ENCODE assay signal across 9 cellular contexts in genomic region chr5:243648-244367, GRCh38. TPM values are rescaled to one million over a fixed set of nuclear protein-coding genes. Genes with fewer than 3 reads are reported as not detected.
A peak's percentile ranks its signal among the peaks of the same experiment; 100 is the strongest.
DNase-seq lines count a peak whose midpoint lies in the region; ATAC-seq and TF ChIP-seq lines count a peak whose summit lies in the region.
"Not testable (repeated sequence)": the region's sequence is repeated elsewhere in the genome, so short reads cannot be mapped to it uniquely, and the experiment has no call there.
"Had no signal": no experiment of that assay in that cellular context is flagged by ENCODE, and none has a peak within 500 bp of the region (broad histone marks: within the 10 kb centered on the region; RNA-seq: fewer than 3 reads in every experiment).

No MANE protein-coding gene starts in this region.

- not testable (repeated sequence) for H3K27ac ChIP-seq in CD8-positive, alpha-beta T cell (ENCODE audit: low read depth, low read length)

- TF ChIP-seq CTCF in CD8-positive, alpha-beta T cell (IDR thresholded peaks at IDR 0.05), result not testable (repeated sequence)

- DNase-seq in CD8-positive, alpha-beta T cell, result peak in 3 of 7 experiments; percentile 3 to 38 (median 25)
- peak; percentile 53 for DNase-seq in activated CD4-positive, alpha-beta T cell treated with anti-CD3 and anti-CD28 coated beads for 48 hours
- DNase-seq in activated T-cell treated with anti-CD3 and anti-CD28 coated beads for 1 hour (ENCODE audit: low read depth) (peak; percentile 5), dermis blood vessel endothelial cell (peak; percentile 57)
- peak; percentile 51 for DNase-seq in activated naive CD4-positive, alpha-beta T cell treated with anti-CD3 and anti-CD28 coated beads for 36 hours
- not testable (repeated sequence) for DNase-seq in memory B cell (ENCODE audit: low spot score in 2 of 2)
- DNase-seq in stimulated activated CD4-positive, alpha-beta T cell treated with anti-CD3 and anti-CD28 coated beads, Interleukin-12 subunit alpha, Interleukin-12 subunit beta, amount 100 ng/mL, for 4 hours, result peak; percentile 18

- H3K4me1 Mint-ChIP-seq in CD8-positive, alpha-beta T cell (ENCODE audit: low read depth), result peaks cover 16% of the 10 kb centered on the region
- peaks cover 16% of the 10 kb centered on the region for H3K4me1 Mint-ChIP-seq in activated naive CD4-positive, alpha-beta T cell treated with anti-CD3 and anti-CD28 coated beads for 36 hours (ENCODE audit: low read depth)
- not testable (repeated sequence) for H3K4me1 Mint-ChIP-seq in memory B cell

- POLR2A ChIA-PET in CD8-positive, alpha-beta T cell (lab: Charles Lee), result not testable (repeated sequence)

- H3K36me3 Mint-ChIP-seq in CD8-positive, alpha-beta T cell, result peaks cover 80% of the 10 kb centered on the region
- peaks cover 58% of the 10 kb centered on the region for H3K36me3 Mint-ChIP-seq in activated naive CD4-positive, alpha-beta T cell treated with anti-CD3 and anti-CD28 coated beads for 36 hours (ENCODE audit: low read depth)
- H3K36me3 Mint-ChIP-seq in memory B cell, result peaks cover 56% of the 10 kb centered on the region

- ATAC-seq in CD8-positive, alpha-beta T cell; memory B cell (ENCODE audit: low read depth): not testable (repeated sequence)

- H3K4me3 ChIP-seq in CD8-positive, alpha-beta T cell (ENCODE audit: low read depth, low read length), result not testable (repeated sequence)

- CTCF ChIA-PET in CD8-positive, alpha-beta T cell (lab: Charles Lee); activated naive CD4-positive, alpha-beta T cell treated with anti-CD3 and anti-CD28 coated beads for 36 hours (lab: Charles Lee): not testable (repeated sequence)

- H3K27me3 ChIP-seq in CD8-positive, alpha-beta T cell (ENCODE audit: insufficient read depth, low read length), result not testable (repeated sequence)

- H3K9me3 ChIP-seq in CD8-positive, alpha-beta T cell (ENCODE audit: low read length), result not testable (repeated sequence)

- H3K36me3 ChIP-seq in CD8-positive, alpha-beta T cell (ENCODE audit: insufficient read depth, low read length), result peaks cover 27% of the 10 kb centered on the region

- H3K4me3 Mint-ChIP-seq in CD8-positive, alpha-beta T cell; activated naive CD4-positive, alpha-beta T cell treated with anti-CD3 and anti-CD28 coated beads for 36 hours; memory B cell: not testable (repeated sequence)

- intact Hi-C loops in CD8-positive, alpha-beta T cell (cut with DNase I, micrococcal nuclease); activated naive CD4-positive, alpha-beta T cell treated with anti-CD3 and anti-CD28 coated beads for 36 hours (cut with micrococcal nuclease): not testable (repeated sequence)

- not testable (repeated sequence) for H3K27me3 Mint-ChIP-seq in CD8-positive, alpha-beta T cell (ENCODE audit: low read depth); activated naive CD4-positive, alpha-beta T cell treated with anti-CD3 and anti-CD28 coated beads for 36 hours (ENCODE audit: low read depth); memory B cell

- not testable (repeated sequence) for H3K4me1 ChIP-seq in CD8-positive, alpha-beta T cell (ENCODE audit: insufficient read depth, low read length)

- not testable (repeated sequence) for H3K9me3 Mint-ChIP-seq in CD8-positive, alpha-beta T cell; activated naive CD4-positive, alpha-beta T cell treated with anti-CD3 and anti-CD28 coated beads for 36 hours; memory B cell

- peak overlapping the region; percentile 77 for H3K27ac Mint-ChIP-seq in CD8-positive, alpha-beta T cell
- H3K27ac Mint-ChIP-seq in activated naive CD4-positive, alpha-beta T cell treated with anti-CD3 and anti-CD28 coated beads for 36 hours, result peak overlapping the region; percentile 80
- H3K27ac Mint-ChIP-seq in memory B cell, result peak overlapping the region; percentile 31

RNA-seq across cellular contexts. Expression of gene SDHA, which starts 25.7 kb away (rescaled TPM):
- total RNA-seq in CD8-positive, alpha-beta T cell, result 100 to 1,000 TPM; 203 to 216 TPM
- total RNA-seq in activated naive CD4-positive, alpha-beta T cell treated with anti-CD3 and anti-CD28 coated beads for 36 hours, result 100 to 1,000 TPM; 133 to 136 TPM
- total RNA-seq in dermis blood vessel endothelial cell, result 123 and 196 TPM in 2 replicates

RNA-seq across cellular contexts. Expression of gene CCDC127, which starts 25.9 kb away (rescaled TPM):
- total RNA-seq in CD8-positive, alpha-beta T cell, result 1 to 10 TPM; 1.5 to 2.2 TPM
- total RNA-seq in activated naive CD4-positive, alpha-beta T cell treated with anti-CD3 and anti-CD28 coated beads for 36 hours, result 1 to 10 TPM; 3.6 to 4.0 TPM
- total RNA-seq in dermis blood vessel endothelial cell, result 5.6 and 6.7 TPM in 2 replicates

RNA-seq across cellular contexts. Expression of gene PDCD6, which starts 27.6 kb away (rescaled TPM):
- 10 to 100 TPM; 34.4 to 38.7 TPM for total RNA-seq in CD8-positive, alpha-beta T cell
- total RNA-seq in activated naive CD4-positive, alpha-beta T cell treated with anti-CD3 and anti-CD28 coated beads for 36 hours, result 10 to 100 TPM; 61.1 to 62.8 TPM
- 98.2 and 131 TPM in 2 replicates for total RNA-seq in dermis blood vessel endothelial cell

RNA-seq across cellular contexts. Expression of gene LRRC14B, which starts 52.5 kb away (rescaled TPM):
- not detected for total RNA-seq in CD8-positive, alpha-beta T cell
- total RNA-seq in activated naive CD4-positive, alpha-beta T cell treated with anti-CD3 and anti-CD28 coated beads for 36 hours, result not detected
- total RNA-seq in dermis blood vessel endothelial cell, result not detected in 2 replicates
- total RNA-seq: GM23338, HT-29 had no signal
